ENCODE assay signal across 31 cellular contexts in the genomic region with DNA sequence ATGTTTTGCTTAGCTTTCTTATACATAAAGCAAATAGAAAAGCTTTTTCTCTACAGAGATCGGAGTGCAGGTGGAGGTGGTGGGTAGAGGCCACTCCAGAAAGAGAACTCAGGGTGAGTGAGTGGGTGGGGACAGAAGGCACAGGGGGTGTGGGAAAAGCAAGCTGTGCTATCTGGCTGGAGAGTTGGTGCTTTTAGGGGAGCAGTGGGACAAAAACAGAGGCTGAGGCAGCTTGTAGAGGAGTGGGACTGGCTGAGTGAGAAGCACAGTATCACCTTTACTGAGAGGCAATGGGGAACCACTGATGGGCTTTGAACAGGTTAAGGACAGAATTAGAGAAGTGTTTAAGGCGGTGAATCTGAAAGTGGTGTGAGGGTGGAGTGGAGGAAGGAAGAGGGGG.
"Had no signal": no experiment of that assay in that cellular context is flagged by ENCODE, and none has a peak within 500 bp of the region (broad histone marks: within the 10 kb centered on the region; RNA-seq: fewer than 3 reads in every experiment).

No MANE protein-coding gene starts in this region.

- H3K4me3 Mint-ChIP-seq: activated B cell treated with CpG ODN at 0.5 μM for 24 hours; activated CD8-positive, alpha-beta T cell treated with anti-CD3 and anti-CD28 coated beads for 36 hours; activated naive CD4-positive, alpha-beta T cell treated with anti-CD3 and anti-CD28 coated beads for 36 hours; activated naive CD4-positive, alpha-beta T cell treated with anti-CD3 and anti-CD28 coated beads, Interleukin-2, amount 50 U/mL, for 24 hours; activated naive CD8-positive, alpha-beta T cell treated with anti-CD3 and anti-CD28 coated beads, Interleukin-2, amount 10 ng/mL, durations not matched to agents 7 days and 5 days; activated T-cell treated with anti-CD3 and anti-CD28 coated beads, Interleukin-2, amount 50 U/mL, for 4 hours; central memory CD8-positive, alpha-beta T cell; dendritic cell treated with granulocyte-macrophage colony-stimulating factor and Interleukin-4, amounts not matched to agents 40 ng/mL and 50 ng/mL, for 4 days; effector memory CD8-positive, alpha-beta T cell; T-helper 17 cell; T-helper 2 cell treated with Interferon-gamma antibody and Interleukin-4, amounts not matched to agents 5 μg/mL and 100 μg/mL, for 36 hours had no signal

- H3K27ac ChIP-seq: brain microvascular endothelial cell, coronary artery, dorsolateral prefrontal cortex, epithelial cell of prostate, heart left ventricle, WERI-Rb-1 had no signal

- H3K36me3 Mint-ChIP-seq: activated naive CD4-positive, alpha-beta T cell treated with anti-CD3 and anti-CD28 coated beads, Interleukin-2, amount 50 U/mL, for 24 hours had no signal

- H3K4me3 ChIP-seq: coronary artery, dorsolateral prefrontal cortex, heart left ventricle had no signal

- ATAC-seq: activated CD4-positive, CD25-positive, alpha-beta regulatory T cell treated with anti-CD3 and anti-CD28 coated beads, Interleukin-2, amount 50 U/mL, for 24 hours; activated CD8-positive, alpha-beta T cell treated with anti-CD3 and anti-CD28 coated beads for 36 hours; activated T-cell treated with anti-CD3 and anti-CD28 coated beads, Interleukin-2, amount 50 U/mL, for 4 hours; effector memory CD8-positive, alpha-beta T cell; heart left ventricle; T-helper 17 cell had no signal

- H3K9me3 ChIP-seq: heart left ventricle had no signal

- H3K27me3 ChIP-seq: brain microvascular endothelial cell had no signal

- DNase-seq: activated B cell treated with CpG ODN at 0.5 μM for 24 hours; activated CD4-positive, alpha-beta T cell treated with anti-CD3 and anti-CD28 coated beads for 48 hours; activated CD4-positive, alpha-beta T cell treated with anti-CD3 and anti-CD28 coated beads, Interleukin-2, amount 50 U/mL, for 1 hour; activated CD4-positive, alpha-beta T cell treated with anti-CD3 and anti-CD28 coated beads, Interleukin-2, amount 50 U/mL, for 48 hours; activated CD8-positive, alpha-beta memory T cell treated with anti-CD3 and anti-CD28 coated beads for 24 hours; activated CD8-positive, alpha-beta T cell treated with anti-CD3 and anti-CD28 coated beads for 36 hours; activated effector memory CD4-positive, alpha-beta T cell treated with anti-CD3 and anti-CD28 coated beads, Interleukin-2, amount 50 U/mL, for 16 hours; activated naive CD4-positive, alpha-beta T cell treated with anti-CD3 and anti-CD28 coated beads for 36 hours; activated naive CD8-positive, alpha-beta T cell treated with anti-CD3 and anti-CD28 coated beads, Interleukin-2, amount 10 ng/mL, durations not matched to agents 7 days and 5 days; activated T-cell treated with anti-CD3 and anti-CD28 coated beads, Interleukin-2, amount 50 U/mL, for 4 hours; amniotic stem cell; anterior cingulate cortex; brain microvascular endothelial cell; dorsolateral prefrontal cortex; effector CD4-positive, alpha-beta T cell; effector memory CD8-positive, alpha-beta T cell; foreskin fibroblast; glutamatergic neuron; heart left ventricle; T-helper 1 cell; T-helper 17 cell; T1000; WERI-Rb-1 had no signal

- H3K9me3 Mint-ChIP-seq: activated B cell treated with CpG ODN at 0.5 μM for 24 hours; activated CD8-positive, alpha-beta T cell treated with anti-CD3 and anti-CD28 coated beads for 36 hours; activated naive CD4-positive, alpha-beta T cell treated with anti-CD3 and anti-CD28 coated beads for 36 hours; activated naive CD4-positive, alpha-beta T cell treated with anti-CD3 and anti-CD28 coated beads, Interleukin-2, amount 50 U/mL, for 24 hours; activated T-cell treated with anti-CD3 and anti-CD28 coated beads, Interleukin-2, amount 50 U/mL, for 4 hours; activated T-helper 2 cell treated with anti-CD3 and anti-CD28 coated beads, Interferon-gamma antibody, Interleukin-2, Interleukin-4, amounts not matched to agents 10 μg/mL and 5 μg/mL and 100 μg/mL, durations not matched to agents 14 hours and 24 hours and 36 hours; central memory CD8-positive, alpha-beta T cell; dendritic cell treated with granulocyte-macrophage colony-stimulating factor and Interleukin-4, amounts not matched to agents 40 ng/mL and 50 ng/mL, for 4 days; effector memory CD8-positive, alpha-beta T cell; T-helper 2 cell treated with Interferon-gamma antibody and Interleukin-4, amounts not matched to agents 5 μg/mL and 100 μg/mL, for 36 hours had no signal

- H3K36me3 ChIP-seq: brain microvascular endothelial cell, heart left ventricle, WERI-Rb-1 had no signal

- H3K27ac Mint-ChIP-seq: activated B cell treated with CpG ODN at 0.5 μM for 24 hours; activated CD8-positive, alpha-beta T cell treated with anti-CD3 and anti-CD28 coated beads for 36 hours; activated naive CD4-positive, alpha-beta T cell treated with anti-CD3 and anti-CD28 coated beads for 36 hours; activated naive CD4-positive, alpha-beta T cell treated with anti-CD3 and anti-CD28 coated beads, Interleukin-2, amount 50 U/mL, for 24 hours; activated naive CD8-positive, alpha-beta T cell treated with anti-CD3 and anti-CD28 coated beads, Interleukin-2, amount 10 ng/mL, durations not matched to agents 7 days and 5 days; activated T-helper 2 cell treated with anti-CD3 and anti-CD28 coated beads, Interferon-gamma antibody, Interleukin-2, Interleukin-4, amounts not matched to agents 10 μg/mL and 5 μg/mL and 100 μg/mL, durations not matched to agents 14 hours and 24 hours and 36 hours; dendritic cell treated with granulocyte-macrophage colony-stimulating factor and Interleukin-4, amounts not matched to agents 40 ng/mL and 50 ng/mL, for 4 days; effector memory CD8-positive, alpha-beta T cell; T-helper 17 cell; T-helper 2 cell treated with Interferon-gamma antibody and Interleukin-4, amounts not matched to agents 5 μg/mL and 100 μg/mL, for 36 hours had no signal
